ENCODE assay signal across 30 cellular contexts in genomic region chr4:68077737-68078136, GRCh38. TPM values are rescaled to one million over a fixed set of nuclear protein-coding genes. Genes with fewer than 3 reads are reported as not detected.
"Had no signal": no experiment of that assay in that cellular context is flagged by ENCODE, and none has a peak within 500 bp of the region (broad histone marks: within the 10 kb centered on the region; RNA-seq: fewer than 3 reads in every experiment).

No MANE protein-coding gene starts in this region.

- H3K4me1 Mint-ChIP-seq: activated B cell treated with CpG ODN at 0.5 μM for 24 hours; activated CD4-positive, alpha-beta T cell treated with anti-CD3 and anti-CD28 coated beads, Interleukin-2, amount 10 ng/mL, durations not matched to agents 24 days and 14 days; activated CD8-positive, alpha-beta memory T cell treated with anti-CD3 and anti-CD28 coated beads, Interleukin-2, amount 10 ng/mL, durations not matched to agents 7 days and 5 days; T-cell had no signal

- H3K27ac Mint-ChIP-seq: activated B cell treated with CpG ODN at 0.5 μM for 24 hours; activated CD4-positive, alpha-beta T cell treated with anti-CD3 and anti-CD28 coated beads, Interleukin-2, amount 10 ng/mL, durations not matched to agents 24 days and 14 days; activated CD8-positive, alpha-beta memory T cell treated with anti-CD3 and anti-CD28 coated beads, Interleukin-2, amount 10 ng/mL, durations not matched to agents 7 days and 5 days; activated naive CD4-positive, alpha-beta T cell treated with anti-CD3 and anti-CD28 coated beads for 36 hours; activated naive CD8-positive, alpha-beta T cell; activated T-cell treated with anti-CD3 and anti-CD28 coated beads, Interleukin-2, amount 50 U/mL, for 24 hours; activated T-helper 1 cell treated with anti-CD3 and anti-CD28 coated beads, Interleukin-12 subunit alpha, Interleukin-12 subunit beta, Interleukin-2, Interleukin-4 antibody, amounts not matched to agents 30 ng/mL and 10 ng/mL and 1 ng/mL, durations not matched to agents 14 hours and 24 hours and 36 hours; T-cell had no signal

- H3K4me3 Mint-ChIP-seq: activated B cell treated with CpG ODN at 0.5 μM for 24 hours; activated CD4-positive, alpha-beta T cell treated with anti-CD3 and anti-CD28 coated beads, Interleukin-2, amount 10 ng/mL, durations not matched to agents 24 days and 14 days; activated CD8-positive, alpha-beta memory T cell treated with anti-CD3 and anti-CD28 coated beads, Interleukin-2, amount 10 ng/mL, durations not matched to agents 7 days and 5 days; activated naive CD4-positive, alpha-beta T cell treated with anti-CD3 and anti-CD28 coated beads for 36 hours; activated naive CD8-positive, alpha-beta T cell; activated T-cell treated with anti-CD3 and anti-CD28 coated beads, Interleukin-2, amount 50 U/mL, for 24 hours; activated T-helper 1 cell treated with anti-CD3 and anti-CD28 coated beads, Interleukin-12 subunit alpha, Interleukin-12 subunit beta, Interleukin-2, Interleukin-4 antibody, amounts not matched to agents 30 ng/mL and 10 ng/mL and 1 ng/mL, durations not matched to agents 14 hours and 24 hours and 36 hours; T-cell had no signal

- DNase-seq: activated B cell treated with CpG ODN at 0.5 μM for 24 hours; activated CD4-positive, alpha-beta T cell treated with anti-CD3 and anti-CD28 coated beads for 1 hour; activated CD4-positive, alpha-beta T cell treated with anti-CD3 and anti-CD28 coated beads, Interleukin-2, amount 10 ng/mL, durations not matched to agents 24 days and 14 days; activated CD4-positive, alpha-beta T cell treated with anti-CD3 and anti-CD28 coated beads, Interleukin-2, amount 50 U/mL, for 48 hours; activated CD8-positive, alpha-beta memory T cell treated with anti-CD3 and anti-CD28 coated beads, Interleukin-2, amount 10 ng/mL, durations not matched to agents 7 days and 5 days; activated effector memory CD4-positive, alpha-beta T cell treated with Interleukin-2 at 50 U/mL for 16 hours; activated naive CD4-positive, alpha-beta T cell treated with anti-CD3 and anti-CD28 coated beads for 36 hours; activated T-cell treated with anti-CD3 and anti-CD28 coated beads, Interleukin-2, amount 50 U/mL, for 24 hours; MG63; MV-4-11; NCI-H1092 treated with DMSO at 0.1 percent for 48 hours; NCI-H1436 treated with DMSO at 0.1 percent for 48 hours; NCI-H187; NCI-H2081; NCI-H446; NCI-H524; NCI-H774; NK-92 treated with Interleukin-12 subunit alpha and Interleukin-12 subunit beta, amount 100 ng/mL, for 24 hours; OCI-M1; RPMI8226; T-helper 2 cell; T1000 had no signal

- H3K27me3 ChIP-seq: MG63 had no signal

- H3K9ac ChIP-seq: KMS-11 had no signal

- H3K9me3 ChIP-seq: MG63 had no signal

- H3K27ac ChIP-seq: KMS-11, SK-N-MC had no signal

- ATAC-seq: activated CD8-positive, alpha-beta memory T cell treated with anti-CD3 and anti-CD28 coated beads, Interleukin-2, amount 10 ng/mL, durations not matched to agents 7 days and 5 days; Panc1; Right ventricle myocardium inferior; T-cell had no signal

- H3K4me2 ChIP-seq: KMS-11 had no signal

- H3K27me3 Mint-ChIP-seq: activated B cell treated with CpG ODN at 0.5 μM for 24 hours; activated CD8-positive, alpha-beta memory T cell treated with anti-CD3 and anti-CD28 coated beads, Interleukin-2, amount 10 ng/mL, durations not matched to agents 7 days and 5 days; activated T-cell treated with anti-CD3 and anti-CD28 coated beads, Interleukin-2, amount 50 U/mL, for 24 hours; T-cell had no signal

- H3K36me3 ChIP-seq: MG63 had no signal

- H3K4me3 ChIP-seq: MG63, SK-N-MC had no signal

- H3K36me3 Mint-ChIP-seq: activated CD8-positive, alpha-beta memory T cell treated with anti-CD3 and anti-CD28 coated beads, Interleukin-2, amount 10 ng/mL, durations not matched to agents 7 days and 5 days; activated naive CD8-positive, alpha-beta T cell; T-cell had no signal

- H3K9me3 Mint-ChIP-seq: activated B cell treated with CpG ODN at 0.5 μM for 24 hours; activated CD4-positive, alpha-beta T cell treated with anti-CD3 and anti-CD28 coated beads, Interleukin-2, amount 10 ng/mL, durations not matched to agents 24 days and 14 days; activated naive CD4-positive, alpha-beta T cell treated with anti-CD3 and anti-CD28 coated beads for 36 hours; activated T-cell treated with anti-CD3 and anti-CD28 coated beads, Interleukin-2, amount 50 U/mL, for 24 hours; activated T-helper 1 cell treated with anti-CD3 and anti-CD28 coated beads, Interleukin-12 subunit alpha, Interleukin-12 subunit beta, Interleukin-2, Interleukin-4 antibody, amounts not matched to agents 30 ng/mL and 10 ng/mL and 1 ng/mL, durations not matched to agents 14 hours and 24 hours and 36 hours; T-cell had no signal

RNA-seq across cellular contexts. Expression of gene TMPRSS11F, which starts 51.9 kb away (rescaled TPM):
- total RNA-seq: activated B cell treated with CpG ODN at 0.5 μM for 24 hours; activated CD4-positive, alpha-beta T cell treated with anti-CD3 and anti-CD28 coated beads, Interleukin-2, amount 10 ng/mL, durations not matched to agents 24 days and 14 days; activated CD8-positive, alpha-beta memory T cell treated with anti-CD3 and anti-CD28 coated beads, Interleukin-2, amount 10 ng/mL, durations not matched to agents 7 days and 5 days; activated naive CD4-positive, alpha-beta T cell treated with anti-CD3 and anti-CD28 coated beads for 36 hours; activated T-helper 1 cell treated with anti-CD3 and anti-CD28 coated beads, Interleukin-12 subunit alpha, Interleukin-12 subunit beta, Interleukin-2, Interleukin-4 antibody, amounts not matched to agents 30 ng/mL and 10 ng/mL and 1 ng/mL, durations not matched to agents 14 hours and 24 hours and 36 hours; cardiac septum; Right ventricle myocardium inferior; T-cell had no signal
